11 cellular contexts compared by ENCODE assay signal in genomic region chr11:10688401-10688800, GRCh38. TPM values are rescaled to one million over a fixed set of nuclear protein-coding genes. Genes with fewer than 3 reads are reported as not detected.
DNase-seq lines count a peak whose midpoint lies in the region; ATAC-seq and TF ChIP-seq lines count a peak whose summit lies in the region.
"Had no signal": no experiment of that assay in that cellular context is flagged by ENCODE, and none has a peak within 500 bp of the region (broad histone marks: within the 10 kb centered on the region; RNA-seq: fewer than 3 reads in every experiment).

No MANE protein-coding gene starts in this region.

- H4K20me1 ChIP-seq in DND-41 (ENCODE audit: insufficient read depth, low read length) (no peaks in the 10 kb centered on the region), GM23248 (ENCODE audit: insufficient read depth) (no peaks in the 10 kb centered on the region)

- no peaks in the 10 kb centered on the region for H3K36me3 ChIP-seq in DND-41 (ENCODE audit: insufficient read depth, low read length)
- H3K36me3 ChIP-seq in brain microvascular endothelial cell (replicated peaks) = no peaks in the 10 kb centered on the region
- H3K36me3 ChIP-seq in GM23248 (ENCODE audit: low read depth) = no peaks in the 10 kb centered on the region; the same call in 1 of the 2 replicates

- no peaks in the 10 kb centered on the region for H3K27me3 Mint-ChIP-seq in mesothelial cell of epicardium (ENCODE audit: low read depth)
- H3K27me3 Mint-ChIP-seq: activated B cell treated with CpG ODN at 0.5 μM for 24 hours had no signal

- no peak overlapping the region for H3K4me3 Mint-ChIP-seq in mesothelial cell of epicardium
- H3K4me3 Mint-ChIP-seq: activated B cell treated with CpG ODN at 0.5 μM for 24 hours had no signal

- 81 to 86% methylated on average over 2 of the region's 2 CpGs for WGBS in GM23248 (ENCODE audit: low coverage in 1 of 2, low lambda C conversion rate in 2 of 2, missing lambda C conversion rate in 2 of 2), 2 experiments

- H3K79me2 ChIP-seq in DND-41 (ENCODE audit: insufficient read depth, low read length) (no peaks in the 10 kb centered on the region), GM23248 (ENCODE audit: insufficient read depth) (peaks cover 11% of the 10 kb centered on the region; the same call in 1 of the 2 replicates)

- DNase-seq in DND-41 = no peak
- DNase-seq in HT1080 (ENCODE audit: low read depth) = peak; percentile 70
- DNase-seq in brain microvascular endothelial cell = no peak
- no peak for DNase-seq in mesothelial cell of epicardium (ENCODE audit: low spot score in 2 of 2, unreplicated experiment in 2 of 2)
- DNase-seq in globus pallidus (ENCODE audit: low spot score) = no peak
- DNase-seq in GM23248 = no peak
- DNase-seq in SKM-1 (lab: John Stamatoyannopoulos, UW; ENCODE audit: unreplicated experiment) = no peak
- DNase-seq: activated B cell treated with CpG ODN at 0.5 μM for 24 hours; activated naive CD4-positive, alpha-beta T cell treated with Interleukin-2 at 50 U/mL for 16 hours; NCI-H1048 had no signal

- no peaks in the 10 kb centered on the region for H3K9me2 ChIP-seq in GM23248 (ENCODE audit: insufficient read depth)

- no peak overlapping the region for H3K9ac ChIP-seq in DND-41 (ENCODE audit: low read depth, low read length)
- no peak overlapping the region for H3K9ac ChIP-seq in GM23248

- in situ Hi-C loops in brain microvascular endothelial cell (cut with HindIII; ENCODE audit: low pct_ligation_motif_present, low sequenced_read_pairs) (no loop called here), GM23248 (cut with MboI) (no loop called here)

- no peak overlapping the region for H2AFZ ChIP-seq in DND-41 (ENCODE audit: low read depth, low read length)
- no peak overlapping the region for H2AFZ ChIP-seq in GM23248

- H3K9me3 ChIP-seq in DND-41 (ENCODE audit: insufficient read depth, low read length, severe bottlenecking) (no peaks in the 10 kb centered on the region), GM23248 (ENCODE audit: low read depth) (no peaks in the 10 kb centered on the region)

- H3F3A ChIP-seq in GM23248 (ENCODE audit: insufficient read depth) = no peaks in the 10 kb centered on the region

- H3K27ac ChIP-seq in DND-41 (ENCODE audit: low read length) (no peak overlapping the region), brain microvascular endothelial cell (no peak overlapping the region), GM23248 (no peak overlapping the region)

- no peak overlapping the region for H3K27ac Mint-ChIP-seq in mesothelial cell of epicardium
- H3K27ac Mint-ChIP-seq: activated B cell treated with CpG ODN at 0.5 μM for 24 hours had no signal

- peak; percentile 41 for TF ChIP-seq CTCF in DND-41 (IDR thresholded peaks at IDR 0.05; ENCODE audit: borderline replicate concordance, extremely low read depth, low read length, poor library complexity, severe bottlenecking)
- TF ChIP-seq CTCF in brain microvascular endothelial cell (IDR thresholded peaks at IDR 0.05; ENCODE audit: low read depth, low read length, missing control alignments) = peak; percentile 72
- TF ChIP-seq CTCF in mesothelial cell of epicardium (IDR thresholded peaks at IDR 0.05; ENCODE audit: unreplicated experiment) = peak; percentile 41

- H3K27me3 ChIP-seq in DND-41 (ENCODE audit: insufficient read depth, low read length, poor library complexity) (peaks cover 4% of the 10 kb centered on the region), brain microvascular endothelial cell (replicated peaks) (no peaks in the 10 kb centered on the region), GM23248 (replicated peaks; ENCODE audit: insufficient read depth) (no peaks in the 10 kb centered on the region)

- H3K4me2 ChIP-seq in DND-41 (ENCODE audit: insufficient read depth, low read length) (no peak overlapping the region), GM23248 (ENCODE audit: unreplicated experiment) (no peak overlapping the region)

- no peak overlapping the region for H3K4me3 ChIP-seq in DND-41 (ENCODE audit: low read depth in 1 of 2, low read length in 2 of 2)
- H3K4me3 ChIP-seq in brain microvascular endothelial cell (ENCODE audit: low read depth, low read length) = no peak overlapping the region
- H3K4me3 ChIP-seq in GM23248 = no peak overlapping the region

- H3K4me1 ChIP-seq in DND-41 (ENCODE audit: insufficient read depth, low read length) (no peaks in the 10 kb centered on the region), GM23248 (ENCODE audit: insufficient read depth) (peaks cover 10% of the 10 kb centered on the region)

- H3K36me3 Mint-ChIP-seq in mesothelial cell of epicardium = no peaks in the 10 kb centered on the region

- peaks cover 5% of the 10 kb centered on the region for H3K4me1 Mint-ChIP-seq in mesothelial cell of epicardium

- H3K9me3 Mint-ChIP-seq in mesothelial cell of epicardium = no peaks in the 10 kb centered on the region
- H3K9me3 Mint-ChIP-seq: activated B cell treated with CpG ODN at 0.5 μM for 24 hours had no signal

- 0 out of 3 replicates have a peak, but pooled peaks have one; percentile 40 for ATAC-seq in DND-41 (ENCODE audit: insufficient read depth, low read depth)
- no peak for ATAC-seq in HG02798 (IDR thresholded peaks at IDR 0.05; ENCODE audit: poor library complexity, unreplicated experiment)

RNA-seq across cellular contexts. Expression of gene IRAG1, which starts 5.2 kb away (rescaled TPM):
- total RNA-seq in HT1080 (2014; rRNA removed; shearing (Covaris generic)) = 0.02 TPM in 1 of 2 replicates, not detected in the other
- polyA plus RNA-seq in HT1080 (2015; cell fraction: cytosol; rRNA removed) = 0.06 and 0.09 TPM in 2 replicates
- polyA plus RNA-seq in HT1080 (2015; cell fraction: nucleus; rRNA removed) = 0.08 TPM in 1 of 2 replicates, not detected in the other
- 13.1 to 13.8 TPM (median 13.6 TPM) in 3 replicates for total RNA-seq in mesothelial cell of epicardium
- 5.9 and 6.7 TPM in 2 replicates for total RNA-seq in GM23248 (2014; rRNA removed; shearing (Covaris generic))
- 4.5 and 5.3 TPM in 2 replicates for polyA plus RNA-seq in GM23248 (2016; fragmentation: Nextera tagmentation; extraction: Ambion mirVana)
- total RNA-seq: activated B cell treated with CpG ODN at 0.5 μM for 24 hours had no signal
